Comparison of ENCODE assay signal across 6 cellular contexts in the genomic region with DNA sequence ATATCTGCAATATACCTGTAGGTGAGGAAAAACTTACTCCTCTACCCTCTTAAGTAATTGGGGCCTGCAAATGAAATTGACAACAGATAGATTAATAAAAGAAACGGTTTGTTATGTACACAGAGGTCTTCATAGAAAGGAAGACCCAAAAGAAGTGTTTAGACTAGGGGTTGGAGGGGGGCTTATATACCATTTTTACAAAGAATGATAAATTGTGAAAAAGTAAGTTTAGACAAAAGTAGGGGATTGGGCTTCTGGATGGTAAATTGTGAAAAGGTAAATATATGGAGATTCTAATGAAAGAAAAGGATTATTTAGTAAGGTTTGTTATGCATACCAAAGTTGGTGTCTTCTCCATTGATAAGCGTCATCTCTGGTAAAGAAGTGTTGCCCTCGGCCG.
"Had no signal": no experiment of that assay in that cellular context is flagged by ENCODE, and none has a peak within 500 bp of the region (broad histone marks: within the 10 kb centered on the region; RNA-seq: fewer than 3 reads in every experiment).

No MANE protein-coding gene starts in this region.

- H3K4me3 Mint-ChIP-seq: GM23338, H9, HFFc6 had no signal

- H3K4me3 ChIP-seq: GM23338, K562 had no signal

- ATAC-seq: GM23338, K562 had no signal

- H2AFZ ChIP-seq: GM23338 had no signal

- H3K4me2 ChIP-seq: GM23338 had no signal

- H3K27ac Mint-ChIP-seq: GM23338, H9, HFFc6 had no signal

- H3K9me3 Mint-ChIP-seq: HFFc6 had no signal

- DNase-seq: H9, HCEC 1CT, HFFc6, IMR-90 had no signal
